In genomic region chr22:44667829-44668189, GRCh38 we compare ENCODE assay signal across 8 cellular contexts. TPM values are rescaled to one million over a fixed set of nuclear protein-coding genes. Genes with fewer than 3 reads are reported as not detected.
DNase-seq lines count a peak whose midpoint lies in the region; ATAC-seq and FAIRE-seq lines count a peak whose summit lies in the region.

No MANE protein-coding gene starts in this region.

- peaks cover 67% of the 10 kb centered on the region for H3K4me1 Mint-ChIP-seq in activated naive CD8-positive, alpha-beta T cell treated with anti-CD3 and anti-CD28 coated beads, Interleukin-2, amount 10 ng/mL, durations not matched to agents 7 days and 5 days
- H3K4me1 Mint-ChIP-seq in stimulated activated naive CD8-positive, alpha-beta T cell treated with anti-CD3 and anti-CD28 coated beads, Interleukin-15, amount 100 ng/mL, for 72 hours: peaks cover 82% of the 10 kb centered on the region

- peaks cover 3% of the 10 kb centered on the region for H3K4me1 ChIP-seq in mesodermal cell (ENCODE audit: control insufficient read depth, insufficient read depth, low read length, poor library complexity, severe bottlenecking)

- H3K4me3 Mint-ChIP-seq in activated naive CD8-positive, alpha-beta T cell treated with anti-CD3 and anti-CD28 coated beads, Interleukin-2, amount 10 ng/mL, durations not matched to agents 7 days and 5 days: peak overlapping the region; percentile 61
- peak overlapping the region; percentile 45 to 65 for H3K4me3 Mint-ChIP-seq in stimulated activated naive CD8-positive, alpha-beta T cell treated with anti-CD3 and anti-CD28 coated beads, Interleukin-15, amount 100 ng/mL, for 72 hours

- H3K27ac ChIP-seq in mesodermal cell (ENCODE audit: low read depth, low read length, severe bottlenecking): no peak overlapping the region

- POLR2A ChIA-PET in activated naive CD8-positive, alpha-beta T cell treated with anti-CD3 and anti-CD28 coated beads, Interleukin-2, amount 10 ng/mL, durations not matched to agents 7 days and 5 days (lab: Charles Lee): interaction anchor here (0.7 to 2.7 kb wide), 5 partner anchors 8 to 15 kb away, joined by 3 to 10 read pairs (median 4); no protein-coding TSS in a partner anchor

- peaks cover 4% of the 10 kb centered on the region for H3K36me3 Mint-ChIP-seq in activated naive CD8-positive, alpha-beta T cell treated with anti-CD3 and anti-CD28 coated beads, Interleukin-2, amount 10 ng/mL, durations not matched to agents 7 days and 5 days

- FAIRE-seq in frontal cortex (lab: Jason Lieb, UNC) (no peak), HTR-8/SVneo (lab: Jason Lieb, UNC) (no peak)

- DNase-seq in T-helper 1 cell (peak; percentile 43 to 80 (median 64)), frontal cortex (ENCODE audit: low spot score in 2 of 2) (no peak), COLO668 (lab: John Stamatoyannopoulos, UW; ENCODE audit: unreplicated experiment) (no peak), HTR-8/SVneo (ENCODE audit: insufficient read length, low spot score) (no peak)
- DNase-seq in activated naive CD8-positive, alpha-beta T cell treated with anti-CD3 and anti-CD28 coated beads, Interleukin-2, amount 10 ng/mL, durations not matched to agents 7 days and 5 days: peak; percentile 88
- DNase-seq in stimulated activated naive CD8-positive, alpha-beta T cell treated with anti-CD3 and anti-CD28 coated beads, Interleukin-15, amount 100 ng/mL, for 72 hours: peak; percentile 38 to 72

- no peaks in the 10 kb centered on the region for H3K36me3 ChIP-seq in mesodermal cell (ENCODE audit: control insufficient read depth, insufficient read depth, low read length)

- peak overlapping the region; percentile 82 for H3K27ac Mint-ChIP-seq in activated naive CD8-positive, alpha-beta T cell treated with anti-CD3 and anti-CD28 coated beads, Interleukin-2, amount 10 ng/mL, durations not matched to agents 7 days and 5 days
- H3K27ac Mint-ChIP-seq in stimulated activated naive CD8-positive, alpha-beta T cell treated with anti-CD3 and anti-CD28 coated beads, Interleukin-15, amount 100 ng/mL, for 72 hours: peak overlapping the region in 1 of 2 donors; percentile 37

- no peaks in the 10 kb centered on the region for H3K27me3 Mint-ChIP-seq in activated naive CD8-positive, alpha-beta T cell treated with anti-CD3 and anti-CD28 coated beads, Interleukin-2, amount 10 ng/mL, durations not matched to agents 7 days and 5 days
- H3K27me3 Mint-ChIP-seq in stimulated activated naive CD8-positive, alpha-beta T cell treated with anti-CD3 and anti-CD28 coated beads, Interleukin-15, amount 100 ng/mL, for 72 hours: no peaks in the 10 kb centered on the region

- no peaks in the 10 kb centered on the region for H3K9me3 ChIP-seq in mesodermal cell (ENCODE audit: control insufficient read depth, low read length)

- WGBS in mesodermal cell (ENCODE audit: insufficient coverage in 2 of 2), 2 experiments: 11 to 39% methylated on average over 3 to 4 of the region's 8 CpGs

- ATAC-seq in activated naive CD8-positive, alpha-beta T cell treated with anti-CD3 and anti-CD28 coated beads, Interleukin-2, amount 10 ng/mL, durations not matched to agents 7 days and 5 days (ENCODE audit: low read depth): peak; percentile 78
- ATAC-seq in stimulated activated naive CD8-positive, alpha-beta T cell treated with anti-CD3 and anti-CD28 coated beads, Interleukin-15, amount 100 ng/mL, for 72 hours: peak; percentile 74
- no peak for ATAC-seq in HG03571 (IDR thresholded peaks at IDR 0.05; ENCODE audit: unreplicated experiment)

- no peaks in the 10 kb centered on the region for H3K9me3 Mint-ChIP-seq in activated naive CD8-positive, alpha-beta T cell treated with anti-CD3 and anti-CD28 coated beads, Interleukin-2, amount 10 ng/mL, durations not matched to agents 7 days and 5 days
- H3K9me3 Mint-ChIP-seq in stimulated activated naive CD8-positive, alpha-beta T cell treated with anti-CD3 and anti-CD28 coated beads, Interleukin-15, amount 100 ng/mL, for 72 hours: no peaks in the 10 kb centered on the region

- H3K4me3 ChIP-seq in mesodermal cell (ENCODE audit: extremely low read depth, insufficient read depth, low read length, poor library complexity, severe bottlenecking): peak overlapping the region; percentile 50

RNA-seq across cellular contexts. Expression of gene PRR5, which starts 34.2 kb away (rescaled TPM):
- 10 to 100 TPM; 51.5 to 52.3 TPM for total RNA-seq in activated naive CD8-positive, alpha-beta T cell treated with anti-CD3 and anti-CD28 coated beads, Interleukin-2, amount 10 ng/mL, durations not matched to agents 7 days and 5 days
- 20.4 TPM for polyA plus RNA-seq in mesodermal cell (2013, experiment 1 of 2)
- 20.8 TPM for polyA plus RNA-seq in mesodermal cell (2013, experiment 2 of 2)
- 10.6 TPM for total RNA-seq in frontal cortex

Comparison
In these comparisons a context has a peak if more than half of its experiments do, and no peak if none do; other contexts are left out.
1. DNase-seq: peak in T-helper 1 cell (5 of 5), activated naive CD8-positive, alpha-beta T cell treated with anti-CD3 and anti-CD28 coated beads, Interleukin-2, amount 10 ng/mL, durations not matched to agents 7 days and 5 days (single experiment) and stimulated activated naive CD8-positive, alpha-beta T cell treated with anti-CD3 and anti-CD28 coated beads, Interleukin-15, amount 100 ng/mL, for 72 hours (2 of 2); none in frontal cortex (0 of 2), COLO668 (single experiment) and HTR-8/SVneo (single experiment).